Comparison of ENCODE assay signal across 2 cellular contexts in the genomic region with DNA sequence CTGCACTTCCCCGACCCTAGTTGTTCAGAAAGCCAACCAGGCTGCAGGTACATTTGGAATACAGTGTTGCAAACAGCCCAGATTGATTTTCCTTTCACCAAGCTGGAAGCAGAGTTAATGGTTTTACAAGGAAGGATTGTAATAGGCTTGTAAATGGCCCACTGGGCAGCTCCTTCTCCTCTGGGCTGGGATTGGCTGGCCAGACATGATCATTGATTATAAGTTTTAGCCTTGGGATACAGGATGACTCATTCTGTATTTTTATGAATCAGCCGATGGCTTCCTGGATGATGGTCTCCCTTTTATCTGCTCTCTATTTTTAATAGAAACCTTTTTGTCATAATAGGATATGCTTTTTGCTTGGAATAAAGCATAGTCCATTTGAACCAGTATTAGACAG.
A peak's percentile ranks its signal among the peaks of the same experiment; 100 is the strongest.
TF ChIP-seq lines count a peak whose summit lies in the region.

No MANE protein-coding gene starts in this region.

TF ChIP-seq in SK-N-SH, 30 proteins besides CTCF, POLR2A, EP300 and RAD21 (continued from another document):
- peak; percentile 68 for TF ChIP-seq FOSL2 (IDR thresholded peaks at IDR 0.05; ENCODE audit: borderline replicate concordance, low read depth)
- TF ChIP-seq RFX5 (IDR thresholded peaks at IDR 0.05; ENCODE audit: low read length), result no peak
- TF ChIP-seq, protein P1, sequence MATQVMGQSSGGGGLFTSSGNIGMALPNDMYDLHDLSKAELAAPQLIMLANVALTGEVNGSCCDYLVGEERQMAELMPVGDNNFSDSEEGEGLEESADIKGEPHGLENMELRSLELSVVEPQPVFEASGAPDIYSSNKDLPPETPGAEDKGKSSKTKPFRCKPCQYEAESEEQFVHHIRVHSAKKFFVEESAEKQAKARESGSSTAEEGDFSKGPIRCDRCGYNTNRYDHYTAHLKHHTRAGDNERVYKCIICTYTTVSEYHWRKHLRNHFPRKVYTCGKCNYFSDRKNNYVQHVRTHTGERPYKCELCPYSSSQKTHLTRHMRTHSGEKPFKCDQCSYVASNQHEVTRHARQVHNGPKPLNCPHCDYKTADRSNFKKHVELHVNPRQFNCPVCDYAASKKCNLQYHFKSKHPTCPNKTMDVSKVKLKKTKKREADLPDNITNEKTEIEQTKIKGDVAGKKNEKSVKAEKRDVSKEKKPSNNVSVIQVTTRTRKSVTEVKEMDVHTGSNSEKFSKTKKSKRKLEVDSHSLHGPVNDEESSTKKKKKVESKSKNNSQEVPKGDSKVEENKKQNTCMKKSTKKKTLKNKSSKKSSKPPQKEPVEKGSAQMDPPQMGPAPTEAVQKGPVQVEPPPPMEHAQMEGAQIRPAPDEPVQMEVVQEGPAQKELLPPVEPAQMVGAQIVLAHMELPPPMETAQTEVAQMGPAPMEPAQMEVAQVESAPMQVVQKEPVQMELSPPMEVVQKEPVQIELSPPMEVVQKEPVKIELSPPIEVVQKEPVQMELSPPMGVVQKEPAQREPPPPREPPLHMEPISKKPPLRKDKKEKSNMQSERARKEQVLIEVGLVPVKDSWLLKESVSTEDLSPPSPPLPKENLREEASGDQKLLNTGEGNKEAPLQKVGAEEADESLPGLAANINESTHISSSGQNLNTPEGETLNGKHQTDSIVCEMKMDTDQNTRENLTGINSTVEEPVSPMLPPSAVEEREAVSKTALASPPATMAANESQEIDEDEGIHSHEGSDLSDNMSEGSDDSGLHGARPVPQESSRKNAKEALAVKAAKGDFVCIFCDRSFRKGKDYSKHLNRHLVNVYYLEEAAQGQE (IDR thresholded peaks at IDR 0.05; ENCODE audit: low read depth, low read length), result no peak

TF ChIP-seq in SK-N-SH treated with all-trans-retinoic acid at 6 μM for 48 hours, 23 proteins besides CTCF, POLR2A, EP300 and RAD21 (continued from another document):
- TF ChIP-seq, protein P2, sequence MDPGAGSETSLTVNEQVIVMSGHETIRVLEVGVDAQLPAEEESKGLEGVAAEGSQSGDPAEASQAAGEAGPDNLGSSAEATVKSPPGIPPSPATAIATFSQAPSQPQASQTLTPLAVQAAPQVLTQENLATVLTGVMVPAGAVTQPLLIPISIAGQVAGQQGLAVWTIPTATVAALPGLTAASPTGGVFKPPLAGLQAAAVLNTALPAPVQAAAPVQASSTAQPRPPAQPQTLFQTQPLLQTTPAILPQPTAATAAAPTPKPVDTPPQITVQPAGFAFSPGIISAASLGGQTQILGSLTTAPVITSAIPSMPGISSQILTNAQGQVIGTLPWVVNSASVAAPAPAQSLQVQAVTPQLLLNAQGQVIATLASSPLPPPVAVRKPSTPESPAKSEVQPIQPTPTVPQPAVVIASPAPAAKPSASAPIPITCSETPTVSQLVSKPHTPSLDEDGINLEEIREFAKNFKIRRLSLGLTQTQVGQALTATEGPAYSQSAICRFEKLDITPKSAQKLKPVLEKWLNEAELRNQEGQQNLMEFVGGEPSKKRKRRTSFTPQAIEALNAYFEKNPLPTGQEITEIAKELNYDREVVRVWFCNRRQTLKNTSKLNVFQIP (CRISPR knock-in tag; IDR thresholded peaks at IDR 0.05; ENCODE audit: borderline replicate concordance, low read depth), result no peak
- TF ChIP-seq ZNF8 (CRISPR knock-in tag; IDR thresholded peaks at IDR 0.05), result no peak
- no peak for TF ChIP-seq SNAI2 (CRISPR knock-in tag; IDR thresholded peaks at IDR 0.05)
- TF ChIP-seq ZNF70 (CRISPR knock-in tag; IDR thresholded peaks at IDR 0.05), result no peak
